Comparison of ENCODE assay signal across 28 cellular contexts in genomic region chr3:85151555-85151954, GRCh38.
"Had no signal": no experiment of that assay in that cellular context is flagged by ENCODE, and none has a peak within 500 bp of the region (broad histone marks: within the 10 kb centered on the region; RNA-seq: fewer than 3 reads in every experiment).

No MANE protein-coding gene starts in this region.

- H3K27me3 ChIP-seq: colonic mucosa, dorsolateral prefrontal cortex, esophagus muscularis mucosa, esophagus squamous epithelium, foreskin keratinocyte, gastrocnemius medialis, gastroesophageal sphincter, heart left ventricle, heart right ventricle had no signal

- FAIRE-seq: endometrium, endothelial cell of umbilical vein, frontal cortex had no signal

- H3K4me3 ChIP-seq: colonic mucosa, coronary artery, dorsolateral prefrontal cortex, esophagus muscularis mucosa, esophagus squamous epithelium, gastrocnemius medialis, gastroesophageal sphincter, heart left ventricle, heart right ventricle had no signal

- H3K27ac Mint-ChIP-seq: dendritic cell treated with granulocyte-macrophage colony-stimulating factor and Interleukin-4, amounts not matched to agents 40 ng/mL and 50 ng/mL, for 4 days; effector memory CD8-positive, alpha-beta T cell; endodermal cell had no signal

- DNase-seq: colonic mucosa; cortex of kidney; dermis blood vessel endothelial cell; dorsolateral prefrontal cortex; effector CD4-positive, alpha-beta T cell; effector CD8-positive, alpha-beta T cell; effector memory CD4-positive, alpha-beta T cell; effector memory CD8-positive, alpha-beta T cell; endodermal cell; erythroblast; esophagus squamous epithelium; foreskin fibroblast; foreskin keratinocyte; foreskin melanocyte; gastrocnemius medialis; glutamatergic neuron; head of caudate nucleus; heart left ventricle; heart right ventricle had no signal

- H3K36me3 ChIP-seq: colonic mucosa, esophagus muscularis mucosa, esophagus squamous epithelium, gastrocnemius medialis, gastroesophageal sphincter, heart left ventricle, heart right ventricle had no signal

- H3K27me3 Mint-ChIP-seq: dendritic cell treated with granulocyte-macrophage colony-stimulating factor and Interleukin-4, amounts not matched to agents 40 ng/mL and 50 ng/mL, for 4 days; effector memory CD8-positive, alpha-beta T cell had no signal

- H3K4me1 ChIP-seq: colonic mucosa, esophagus muscularis mucosa, esophagus squamous epithelium, foreskin keratinocyte, gastrocnemius medialis, gastroesophageal sphincter, heart left ventricle, heart right ventricle had no signal

- H3K9me3 ChIP-seq: colonic mucosa, esophagus muscularis mucosa, esophagus squamous epithelium, gastrocnemius medialis, gastroesophageal sphincter had no signal

- H3K4me1 Mint-ChIP-seq: endodermal cell had no signal

- H3K4me3 Mint-ChIP-seq: dendritic cell treated with granulocyte-macrophage colony-stimulating factor and Interleukin-4, amounts not matched to agents 40 ng/mL and 50 ng/mL, for 4 days; effector memory CD8-positive, alpha-beta T cell; endodermal cell had no signal

- H3K27ac ChIP-seq: colonic mucosa, coronary artery, dorsolateral prefrontal cortex, epithelial cell of prostate, esophagus muscularis mucosa, esophagus squamous epithelium, foreskin keratinocyte, gastrocnemius medialis, gastroesophageal sphincter, heart left ventricle, heart right ventricle had no signal

- ATAC-seq: effector memory CD8-positive, alpha-beta T cell; esophagus mucosa; foreskin keratinocyte; gastrocnemius medialis; gastroesophageal sphincter; heart left ventricle; heart right ventricle had no signal
